In the genomic region with DNA sequence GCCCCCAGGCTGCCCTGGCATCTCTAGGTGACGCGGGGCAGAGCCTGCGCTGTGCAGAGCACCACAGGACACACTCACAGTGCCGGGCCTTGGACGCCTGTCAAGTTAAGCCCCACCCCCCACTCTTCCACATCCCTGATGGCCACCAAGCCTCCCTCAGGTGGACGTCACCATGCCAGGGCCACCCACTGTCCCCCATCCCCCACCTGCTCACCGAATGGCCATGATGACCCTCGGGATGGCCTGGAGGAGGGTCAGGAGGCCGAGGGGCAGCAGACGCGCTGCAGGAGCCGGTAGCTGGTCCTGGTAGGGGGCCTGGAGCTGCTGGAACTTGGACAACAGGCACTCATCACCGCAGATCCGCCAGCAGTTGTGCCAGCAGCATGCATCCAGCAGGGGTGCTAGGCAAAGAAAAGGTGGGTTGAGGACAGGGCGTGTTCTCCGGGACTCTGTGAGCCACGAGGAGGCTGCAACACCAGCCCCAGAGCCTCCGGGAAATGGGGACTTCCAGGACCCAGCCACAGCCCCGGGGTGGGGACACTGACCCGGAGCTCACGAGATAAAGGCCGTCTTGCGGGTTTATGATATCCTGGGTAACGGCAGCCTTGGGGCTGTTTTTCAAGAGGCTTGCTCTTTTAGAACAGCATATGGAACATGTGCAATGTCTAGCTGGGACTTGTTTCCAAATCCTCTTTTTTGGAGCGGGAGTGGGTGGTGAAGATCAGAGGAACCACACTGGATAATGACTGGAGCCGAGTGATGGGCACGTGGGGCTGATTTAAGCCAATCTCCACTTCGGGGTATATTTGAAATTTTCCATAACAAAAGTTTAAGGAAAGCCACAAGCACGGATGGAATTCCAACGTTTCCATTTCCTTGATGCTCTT, we compare ENCODE assay signal across 10 cellular contexts. TPM values are rescaled to one million over a fixed set of nuclear protein-coding genes. Genes with fewer than 3 reads are reported as not detected.
DNase-seq lines count a peak whose midpoint lies in the region; ATAC-seq and TF ChIP-seq lines count a peak whose summit lies in the region.
"Had no signal": no experiment of that assay in that cellular context is flagged by ENCODE, and none has a peak within 500 bp of the region (broad histone marks: within the 10 kb centered on the region; RNA-seq: fewer than 3 reads in every experiment).

No MANE protein-coding gene starts in this region.

- H3K27ac Mint-ChIP-seq in progenitor cell of endocrine pancreas: no peak overlapping the region
- H3K27ac Mint-ChIP-seq in T-cell: no peak overlapping the region
- H3K27ac Mint-ChIP-seq: stimulated activated naive CD8-positive, alpha-beta T cell treated with anti-CD3 and anti-CD28 coated beads, Interleukin-15, Interleukin-2, amounts not matched to agents 100 ng/mL and 50 ng/mL, for 24 hours had no signal

- DNase-seq in ELR (ENCODE audit: low read depth) (peak; percentile 53), NCI-H146 (lab: John Stamatoyannopoulos, UW) (peak; percentile 79), progenitor cell of endocrine pancreas (ENCODE audit: low spot score, unreplicated experiment) (no peak), D341Med (ENCODE audit: low spot score) (no peak), T-cell (no peak)
- DNase-seq: body of pancreas had no signal

- H3K4me3 Mint-ChIP-seq in progenitor cell of endocrine pancreas (ENCODE audit: low read depth): no peak overlapping the region
- H3K4me3 Mint-ChIP-seq in T-cell: no peak overlapping the region
- H3K4me3 Mint-ChIP-seq: stimulated activated naive CD8-positive, alpha-beta T cell treated with anti-CD3 and anti-CD28 coated beads, Interleukin-15, Interleukin-2, amounts not matched to agents 100 ng/mL and 50 ng/mL, for 24 hours had no signal

- peak; percentile 70 for ATAC-seq in esophagus mucosa
- ATAC-seq in HG03571 (IDR thresholded peaks at IDR 0.05; ENCODE audit: unreplicated experiment): no peak
- ATAC-seq in T-cell (replicated peaks in 1 of 4): no peak
- ATAC-seq: body of pancreas, gastroesophageal sphincter had no signal

- peaks cover 3% of the 10 kb centered on the region for H3K9me3 Mint-ChIP-seq in progenitor cell of endocrine pancreas (ENCODE audit: low read depth)
- H3K9me3 Mint-ChIP-seq in T-cell: peaks cover 0 to 5% (median 0%) of the 10 kb centered on the region in 3 donors

- H3K27me3 Mint-ChIP-seq in progenitor cell of endocrine pancreas: peaks cover 3% of the 10 kb centered on the region
- H3K27me3 Mint-ChIP-seq in T-cell: no peaks in the 10 kb centered on the region
- H3K27me3 Mint-ChIP-seq: stimulated activated naive CD8-positive, alpha-beta T cell treated with anti-CD3 and anti-CD28 coated beads, Interleukin-15, Interleukin-2, amounts not matched to agents 100 ng/mL and 50 ng/mL, for 24 hours had no signal

- TF ChIP-seq CTCF in progenitor cell of endocrine pancreas (IDR thresholded peaks at IDR 0.05; ENCODE audit: unreplicated experiment): peak; percentile 23

- H3K36me3 Mint-ChIP-seq in progenitor cell of endocrine pancreas (ENCODE audit: insufficient read depth) (peaks cover 4% of the 10 kb centered on the region), T-cell (peaks cover 5% of the 10 kb centered on the region)

- POLR2A ChIA-PET in T-cell (lab: Charles Lee): no interaction called here

- H3K4me1 Mint-ChIP-seq in progenitor cell of endocrine pancreas (ENCODE audit: low read depth) (no peaks in the 10 kb centered on the region), T-cell (peaks cover 4 to 13% (median 5%) of the 10 kb centered on the region in 3 donors)

- CTCF ChIA-PET in T-cell (lab: Charles Lee): no interaction called here

RNA-seq across cellular contexts. Expression of a gene that starts 11.4 kb away (rescaled TPM):
- total RNA-seq in esophagus mucosa (6.5 TPM), progenitor cell of endocrine pancreas (4.7 and 5.5 TPM in 2 replicates), T-cell (1 to 10 TPM in 4 of 5 donors, under 1 TPM in 1; 0.98 to 3.1 (median 2.6) TPM)

Comparison
In these comparisons a context has a peak if more than half of its experiments do, and no peak if none do; other contexts are left out.
1. DNase-seq: peak in ELR (single experiment) and NCI-H146 (single experiment); none in progenitor cell of endocrine pancreas (single experiment), D341Med (single experiment) and T-cell (0 of 34).